Comparison of ENCODE assay signal across 1 cellular context in genomic region chr11:70581991-70582885, GRCh38.
TF ChIP-seq lines count a peak whose summit lies in the region.

No MANE protein-coding gene starts in this region.

TF ChIP-seq in H1, 55 proteins besides CTCF, POLR2A, EP300 and RAD21:
- no peak for TF ChIP-seq NANOG (IDR thresholded peaks at IDR 0.05; ENCODE audit: insufficient read depth, low read depth, low read length, poor library complexity, severe bottlenecking)
- TF ChIP-seq GABPA (IDR thresholded peaks at IDR 0.05; ENCODE audit: borderline replicate concordance, insufficient read depth, low read length) = no peak
- no peak for TF ChIP-seq KDM1A (IDR thresholded peaks at IDR 0.05; ENCODE audit: borderline replicate concordance, low read length)
- TF ChIP-seq CHD2 (IDR thresholded peaks at IDR 0.05; ENCODE audit: low read length) = no peak
- TF ChIP-seq SUZ12 (IDR thresholded peaks at IDR 0.05; ENCODE audit: low read length) = no peak
- no peak for TF ChIP-seq E2F6 (IDR thresholded peaks at IDR 0.05)
- TF ChIP-seq RBBP5 (IDR thresholded peaks at IDR 0.05; ENCODE audit: borderline replicate concordance, low read depth, low read length) = no peak
- no peak for TF ChIP-seq CTBP2 (IDR thresholded peaks at IDR 0.05; ENCODE audit: borderline replicate concordance, insufficient read depth, insufficient read length, low read length)
- TF ChIP-seq NRF1 (IDR thresholded peaks at IDR 0.05; ENCODE audit: low read depth, low read length) = no peak
- no peak for TF ChIP-seq CHD1 (IDR thresholded peaks at IDR 0.05; ENCODE audit: low read depth, low read length)
- no peak for TF ChIP-seq TAF1 (IDR thresholded peaks at IDR 0.05; ENCODE audit: low read depth, low read length)
- no peak for TF ChIP-seq RNF2 (IDR thresholded peaks at IDR 0.05; ENCODE audit: borderline replicate concordance, low read depth, low read length, missing control alignments, poor library complexity, severe bottlenecking)
